ENCODE assay signal across 9 cellular contexts in the genomic region with DNA sequence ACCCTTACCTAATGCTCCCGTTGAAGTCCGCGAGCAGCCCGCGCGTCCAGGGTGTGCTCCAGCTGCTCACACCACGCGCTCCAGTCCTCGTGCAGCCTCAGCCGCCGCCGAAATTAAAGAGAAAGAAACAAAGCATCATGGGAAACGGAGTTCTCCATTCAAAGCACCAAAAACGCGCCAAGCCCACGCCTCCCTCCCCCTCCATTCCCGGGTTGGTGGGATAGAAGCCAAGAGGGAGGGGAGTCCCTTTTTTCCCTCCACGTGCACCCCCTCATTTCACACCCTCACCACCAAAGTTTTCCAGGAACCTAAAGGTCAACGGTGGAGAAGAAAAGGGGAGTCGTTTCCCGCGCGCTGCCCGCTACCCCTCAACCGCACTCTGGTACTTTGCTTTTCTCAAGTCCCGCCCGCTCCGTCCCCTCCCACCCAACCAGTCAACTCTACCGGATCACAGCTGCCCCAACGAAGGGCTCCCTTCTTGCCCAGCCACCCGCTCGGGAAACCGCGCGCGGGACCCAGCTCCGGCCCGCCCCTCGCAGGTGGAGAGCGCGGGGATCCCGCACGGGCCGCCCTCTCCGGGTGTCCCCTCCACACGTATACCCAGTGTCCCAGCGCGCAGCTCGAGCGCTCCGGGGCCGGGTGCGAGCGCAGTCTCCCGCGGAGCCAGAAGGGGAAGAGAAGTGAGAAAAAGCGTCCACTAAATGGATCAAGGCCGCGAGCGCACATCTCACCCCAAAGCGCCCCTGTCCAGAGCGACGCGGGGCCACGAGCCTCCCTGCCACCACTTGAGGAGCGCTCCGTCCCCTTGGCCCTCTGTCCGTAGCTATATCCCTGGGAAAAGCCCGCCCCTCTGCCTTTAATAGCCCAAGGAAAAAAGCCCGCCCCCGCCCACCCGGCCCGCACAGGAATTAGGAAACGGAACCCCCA.
DNase-seq lines count a peak whose midpoint lies in the region; ATAC-seq, FAIRE-seq and TF ChIP-seq lines count a peak whose summit lies in the region.
"Had no signal": no experiment of that assay in that cellular context is flagged by ENCODE, and none has a peak within 500 bp of the region (broad histone marks: within the 10 kb centered on the region; RNA-seq: fewer than 3 reads in every experiment).

No MANE protein-coding gene starts in this region.

- no peak for TF ChIP-seq POLR2A in GM12892 (IDR thresholded peaks at IDR 0.05; ENCODE audit: low read depth, low read length)

- H3K79me2 ChIP-seq in MM.1S (ENCODE audit: low read length) (no peaks in the 10 kb centered on the region), parathyroid adenoma (no peaks in the 10 kb centered on the region)

- peaks cover 40% of the 10 kb centered on the region for H3K36me3 Mint-ChIP-seq in activated T-helper 2 cell treated with anti-CD3 and anti-CD28 coated beads, Interferon-gamma antibody, Interleukin-2, Interleukin-4, amounts not matched to agents 10 μg/mL and 5 μg/mL and 100 μg/mL, durations not matched to agents 14 hours and 24 hours and 36 hours (ENCODE audit: low read depth)

- H3K4me1 ChIP-seq in MM.1S (ENCODE audit: low read length) (no peaks in the 10 kb centered on the region), parathyroid adenoma (no peaks in the 10 kb centered on the region)

- H3K9me3 ChIP-seq in MM.1S (replicated peaks; ENCODE audit: insufficient read depth, low read length) (no peaks in the 10 kb centered on the region), parathyroid adenoma (ENCODE audit: control insufficient read depth, low read length) (no peaks in the 10 kb centered on the region)

- H3K4me1 Mint-ChIP-seq in activated T-helper 2 cell treated with anti-CD3 and anti-CD28 coated beads, Interferon-gamma antibody, Interleukin-2, Interleukin-4, amounts not matched to agents 10 μg/mL and 5 μg/mL and 100 μg/mL, durations not matched to agents 14 hours and 24 hours and 36 hours (ENCODE audit: low read depth) = peaks cover 31% of the 10 kb centered on the region

- DNase-seq in DMS 273 (lab: John Stamatoyannopoulos, UW; ENCODE audit: unreplicated experiment) (peak; percentile 76), DMS 273 treated with DMSO at 0.1 percent for 48 hours (lab: John Stamatoyannopoulos, UW) (no peak), MM.1S (no peak), Right ventricle myocardium superior (peak; percentile 50), kidney glomerular epithelial cell (lab: John Stamatoyannopoulos, UW) (no peak), GM12892 (ENCODE audit: insufficient read length) (no peak)
- DNase-seq in activated T-helper 2 cell treated with anti-CD3 and anti-CD28 coated beads, Interferon-gamma antibody, Interleukin-2, Interleukin-4, amounts not matched to agents 10 μg/mL and 5 μg/mL and 100 μg/mL, durations not matched to agents 14 hours and 24 hours and 36 hours (ENCODE audit: low spot score) = peak; percentile 42

- no peaks in the 10 kb centered on the region; the same call in 1 of the 2 replicates for H3F3A ChIP-seq in MM.1S (ENCODE audit: insufficient read depth, low read length)

- peak overlapping the region; percentile 96 for H3K4me3 Mint-ChIP-seq in activated T-helper 2 cell treated with anti-CD3 and anti-CD28 coated beads, Interferon-gamma antibody, Interleukin-2, Interleukin-4, amounts not matched to agents 10 μg/mL and 5 μg/mL and 100 μg/mL, durations not matched to agents 14 hours and 24 hours and 36 hours (ENCODE audit: low read depth)

- H4K20me1 ChIP-seq in MM.1S (ENCODE audit: insufficient read depth, low read length) = no peaks in the 10 kb centered on the region

- H3K27ac Mint-ChIP-seq in activated T-helper 2 cell treated with anti-CD3 and anti-CD28 coated beads, Interferon-gamma antibody, Interleukin-2, Interleukin-4, amounts not matched to agents 10 μg/mL and 5 μg/mL and 100 μg/mL, durations not matched to agents 14 hours and 24 hours and 36 hours = peak overlapping the region; percentile 97

- H3K27me3 Mint-ChIP-seq in activated T-helper 2 cell treated with anti-CD3 and anti-CD28 coated beads, Interferon-gamma antibody, Interleukin-2, Interleukin-4, amounts not matched to agents 10 μg/mL and 5 μg/mL and 100 μg/mL, durations not matched to agents 14 hours and 24 hours and 36 hours (ENCODE audit: low read depth) = peaks cover 2% of the 10 kb centered on the region

- H3K36me3 ChIP-seq in MM.1S (replicated peaks; ENCODE audit: insufficient read depth, low read length) (no peaks in the 10 kb centered on the region), parathyroid adenoma (ENCODE audit: control insufficient read depth, insufficient read depth, low read length) (no peaks in the 10 kb centered on the region)

- TF ChIP-seq CTCF in MM.1S (IDR thresholded peaks at IDR 0.05; ENCODE audit: low read length) (no peak), parathyroid adenoma (IDR thresholded peaks at IDR 0.05) (no peak)

- no peak overlapping the region for H2AFZ ChIP-seq in MM.1S (ENCODE audit: low read length)
- peak overlapping the region; percentile 64 for H2AFZ ChIP-seq in parathyroid adenoma

- H3K4me3 ChIP-seq in MM.1S (ENCODE audit: low read length) = peak overlapping the region; percentile 63
- H3K4me3 ChIP-seq in parathyroid adenoma (ENCODE audit: low read depth, low read length) = peak overlapping the region; percentile 44

- peak; percentile 83 for ATAC-seq in Right ventricle myocardium superior (ENCODE audit: poor library complexity)

- no peak for FAIRE-seq in GM12892 (lab: Jason Lieb, UNC)
- FAIRE-seq: A204.1 had no signal

- H3K27ac ChIP-seq in MM.1S (ENCODE audit: low read length) (no peak overlapping the region), parathyroid adenoma (no peak overlapping the region)

- intact Hi-C loops in activated T-helper 2 cell treated with anti-CD3 and anti-CD28 coated beads, Interferon-gamma antibody, Interleukin-2, Interleukin-4, amounts not matched to agents 10 μg/mL and 5 μg/mL and 100 μg/mL, durations not matched to agents 14 hours and 24 hours and 36 hours (cut with micrococcal nuclease) = loop anchor here (1.0 to 10.0 kb wide), 3 partner anchors 13 to 1687 kb away; partner anchors contain the start of gene MBNL3
- intact Hi-C loops in Right ventricle myocardium superior (cut with DNase I) = no loop called here

- H3K9me3 Mint-ChIP-seq in activated T-helper 2 cell treated with anti-CD3 and anti-CD28 coated beads, Interferon-gamma antibody, Interleukin-2, Interleukin-4, amounts not matched to agents 10 μg/mL and 5 μg/mL and 100 μg/mL, durations not matched to agents 14 hours and 24 hours and 36 hours = no peaks in the 10 kb centered on the region

- H3K4me2 ChIP-seq in MM.1S (ENCODE audit: low read depth, low read length) (peak overlapping the region; percentile 77; the same call in 1 of the 2 replicates), parathyroid adenoma (ENCODE audit: low read length) (peak overlapping the region; percentile 66)

- H3K9ac ChIP-seq in MM.1S (ENCODE audit: low read length) = no peak overlapping the region
- H3K9ac ChIP-seq in parathyroid adenoma = no peak overlapping the region

- H3K27me3 ChIP-seq in MM.1S (replicated peaks; ENCODE audit: insufficient read depth, low read length) = peaks cover 6% of the 10 kb centered on the region; the same call in 1 of the 2 replicates
- H3K27me3 ChIP-seq in parathyroid adenoma (ENCODE audit: control insufficient read depth, insufficient read depth, low read length) = no peaks in the 10 kb centered on the region

- no peaks in the 10 kb centered on the region for H3K9me2 ChIP-seq in MM.1S (replicated peaks; ENCODE audit: insufficient read depth, low read length)

Comparison
In these comparisons a context has a peak if more than half of its experiments do, and no peak if none do; other contexts are left out.
1. DNase-seq: peak in DMS 273 (single experiment), activated T-helper 2 cell treated with anti-CD3 and anti-CD28 coated beads, Interferon-gamma antibody, Interleukin-2, Interleukin-4, amounts not matched to agents 10 μg/mL and 5 μg/mL and 100 μg/mL, durations not matched to agents 14 hours and 24 hours and 36 hours (single experiment) and Right ventricle myocardium superior (single experiment); none in DMS 273 treated with DMSO at 0.1 percent for 48 hours (single experiment), MM.1S (single experiment), kidney glomerular epithelial cell (single experiment) and GM12892 (single experiment).